Comparison of ENCODE assay signal across 17 cellular contexts in the genomic region with DNA sequence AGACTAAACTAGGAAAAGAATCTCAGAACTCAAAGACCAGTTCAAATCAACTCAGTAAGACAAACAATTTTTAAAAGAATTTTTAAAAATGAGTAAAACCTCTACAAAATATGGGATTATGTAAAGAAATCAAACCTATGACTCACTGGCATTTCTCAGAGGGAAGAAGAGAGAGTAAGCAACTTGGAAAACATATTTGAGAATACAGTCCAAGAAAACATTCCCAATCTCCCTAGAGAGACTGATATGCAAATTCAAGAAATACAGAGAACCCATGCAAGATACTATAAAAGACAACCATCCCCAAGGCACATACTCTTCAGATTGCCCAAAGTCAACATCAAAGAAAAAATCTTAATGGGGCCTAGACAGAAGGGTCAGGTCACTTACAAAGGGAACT.
"Had no signal": no experiment of that assay in that cellular context is flagged by ENCODE, and none has a peak within 500 bp of the region (broad histone marks: within the 10 kb centered on the region; RNA-seq: fewer than 3 reads in every experiment).

No MANE protein-coding gene starts in this region.

- H3K27me3 Mint-ChIP-seq: activated naive CD4-positive, alpha-beta T cell treated with anti-CD3 and anti-CD28 coated beads, Interleukin-2, amount 50 U/mL, for 24 hours; memory B cell; naive B cell; type B pancreatic cell had no signal

- H3K4me3 ChIP-seq: adrenal gland, colonic mucosa, mucosa of descending colon, prostate gland, right atrium auricular region, SK-N-MC, suprapubic skin had no signal

- H3K9me3 Mint-ChIP-seq: activated naive CD4-positive, alpha-beta T cell treated with anti-CD3 and anti-CD28 coated beads, Interleukin-2, amount 50 U/mL, for 24 hours had no signal

- H3K4me1 Mint-ChIP-seq: activated naive CD4-positive, alpha-beta T cell treated with anti-CD3 and anti-CD28 coated beads, Interleukin-2, amount 50 U/mL, for 24 hours; neural crest cell had no signal

- H3K4me3 Mint-ChIP-seq: activated naive CD4-positive, alpha-beta T cell treated with anti-CD3 and anti-CD28 coated beads, Interleukin-2, amount 50 U/mL, for 24 hours; memory B cell; naive B cell; neural crest cell; type B pancreatic cell had no signal

- H3K9me3 ChIP-seq: adrenal gland, colonic mucosa, mucosa of descending colon, prostate gland, suprapubic skin had no signal

- DNase-seq: activated CD4-positive, alpha-beta T cell treated with anti-CD3 and anti-CD28 coated beads, Interleukin-2, amount 50 U/mL, for 4 hours; activated gamma-delta T cell; adrenal gland; caudate nucleus; colonic mucosa; naive B cell; stimulated activated CD4-positive, alpha-beta T cell treated with anti-CD3 and anti-CD28 coated beads, Interleukin-2, amount 100 ng/mL, for 24 hours; stimulated activated naive CD8-positive, alpha-beta T cell treated with anti-CD3 and anti-CD28 coated beads, Interleukin-15, Interleukin-2, amounts not matched to agents 100 U/mL and 50 U/mL, for 24 hours had no signal

- H3K27ac Mint-ChIP-seq: activated naive CD4-positive, alpha-beta T cell treated with anti-CD3 and anti-CD28 coated beads, Interleukin-2, amount 50 U/mL, for 24 hours; memory B cell; naive B cell; type B pancreatic cell had no signal

- H3K36me3 ChIP-seq: adrenal gland, colonic mucosa, prostate gland, right atrium auricular region, suprapubic skin had no signal

- H3K4me1 ChIP-seq: adrenal gland, colonic mucosa, prostate gland, right atrium auricular region, suprapubic skin had no signal

- ATAC-seq: stimulated activated naive CD8-positive, alpha-beta T cell treated with anti-CD3 and anti-CD28 coated beads, Interleukin-15, Interleukin-2, amounts not matched to agents 100 U/mL and 50 U/mL, for 24 hours had no signal

- H3K27me3 ChIP-seq: adrenal gland, colonic mucosa, right atrium auricular region, suprapubic skin had no signal

- H3K27ac ChIP-seq: adrenal gland, colonic mucosa, prostate gland, right atrium auricular region, SK-N-MC, suprapubic skin had no signal
